In the genomic region with DNA sequence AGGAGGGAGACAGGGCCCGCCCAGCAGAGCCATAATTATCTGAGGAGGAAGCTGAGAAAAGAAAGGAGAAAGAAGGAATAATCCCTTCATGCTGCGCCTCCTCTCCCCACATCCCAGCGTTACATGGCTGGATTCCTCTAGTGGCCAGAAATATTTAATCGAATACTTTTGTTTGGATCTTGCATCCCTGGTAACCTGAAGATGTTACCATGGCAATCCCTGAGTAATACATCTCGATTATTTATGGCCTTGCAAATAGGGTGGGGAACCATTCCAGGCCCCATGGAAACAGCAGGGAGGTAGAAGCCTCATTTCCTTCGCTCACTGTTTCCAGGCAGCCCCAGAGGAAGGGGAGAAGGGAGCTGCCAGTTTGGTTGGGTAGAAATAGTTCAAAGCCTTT, we compare ENCODE assay signal across 2 cellular contexts.
TF ChIP-seq lines count a peak whose summit lies in the region.

No MANE protein-coding gene starts in this region.

TF ChIP-seq in GM23338, 12 proteins besides CTCF, POLR2A, EP300 and RAD21 (continued from another document and continues in another):
- TF ChIP-seq, protein P1, sequence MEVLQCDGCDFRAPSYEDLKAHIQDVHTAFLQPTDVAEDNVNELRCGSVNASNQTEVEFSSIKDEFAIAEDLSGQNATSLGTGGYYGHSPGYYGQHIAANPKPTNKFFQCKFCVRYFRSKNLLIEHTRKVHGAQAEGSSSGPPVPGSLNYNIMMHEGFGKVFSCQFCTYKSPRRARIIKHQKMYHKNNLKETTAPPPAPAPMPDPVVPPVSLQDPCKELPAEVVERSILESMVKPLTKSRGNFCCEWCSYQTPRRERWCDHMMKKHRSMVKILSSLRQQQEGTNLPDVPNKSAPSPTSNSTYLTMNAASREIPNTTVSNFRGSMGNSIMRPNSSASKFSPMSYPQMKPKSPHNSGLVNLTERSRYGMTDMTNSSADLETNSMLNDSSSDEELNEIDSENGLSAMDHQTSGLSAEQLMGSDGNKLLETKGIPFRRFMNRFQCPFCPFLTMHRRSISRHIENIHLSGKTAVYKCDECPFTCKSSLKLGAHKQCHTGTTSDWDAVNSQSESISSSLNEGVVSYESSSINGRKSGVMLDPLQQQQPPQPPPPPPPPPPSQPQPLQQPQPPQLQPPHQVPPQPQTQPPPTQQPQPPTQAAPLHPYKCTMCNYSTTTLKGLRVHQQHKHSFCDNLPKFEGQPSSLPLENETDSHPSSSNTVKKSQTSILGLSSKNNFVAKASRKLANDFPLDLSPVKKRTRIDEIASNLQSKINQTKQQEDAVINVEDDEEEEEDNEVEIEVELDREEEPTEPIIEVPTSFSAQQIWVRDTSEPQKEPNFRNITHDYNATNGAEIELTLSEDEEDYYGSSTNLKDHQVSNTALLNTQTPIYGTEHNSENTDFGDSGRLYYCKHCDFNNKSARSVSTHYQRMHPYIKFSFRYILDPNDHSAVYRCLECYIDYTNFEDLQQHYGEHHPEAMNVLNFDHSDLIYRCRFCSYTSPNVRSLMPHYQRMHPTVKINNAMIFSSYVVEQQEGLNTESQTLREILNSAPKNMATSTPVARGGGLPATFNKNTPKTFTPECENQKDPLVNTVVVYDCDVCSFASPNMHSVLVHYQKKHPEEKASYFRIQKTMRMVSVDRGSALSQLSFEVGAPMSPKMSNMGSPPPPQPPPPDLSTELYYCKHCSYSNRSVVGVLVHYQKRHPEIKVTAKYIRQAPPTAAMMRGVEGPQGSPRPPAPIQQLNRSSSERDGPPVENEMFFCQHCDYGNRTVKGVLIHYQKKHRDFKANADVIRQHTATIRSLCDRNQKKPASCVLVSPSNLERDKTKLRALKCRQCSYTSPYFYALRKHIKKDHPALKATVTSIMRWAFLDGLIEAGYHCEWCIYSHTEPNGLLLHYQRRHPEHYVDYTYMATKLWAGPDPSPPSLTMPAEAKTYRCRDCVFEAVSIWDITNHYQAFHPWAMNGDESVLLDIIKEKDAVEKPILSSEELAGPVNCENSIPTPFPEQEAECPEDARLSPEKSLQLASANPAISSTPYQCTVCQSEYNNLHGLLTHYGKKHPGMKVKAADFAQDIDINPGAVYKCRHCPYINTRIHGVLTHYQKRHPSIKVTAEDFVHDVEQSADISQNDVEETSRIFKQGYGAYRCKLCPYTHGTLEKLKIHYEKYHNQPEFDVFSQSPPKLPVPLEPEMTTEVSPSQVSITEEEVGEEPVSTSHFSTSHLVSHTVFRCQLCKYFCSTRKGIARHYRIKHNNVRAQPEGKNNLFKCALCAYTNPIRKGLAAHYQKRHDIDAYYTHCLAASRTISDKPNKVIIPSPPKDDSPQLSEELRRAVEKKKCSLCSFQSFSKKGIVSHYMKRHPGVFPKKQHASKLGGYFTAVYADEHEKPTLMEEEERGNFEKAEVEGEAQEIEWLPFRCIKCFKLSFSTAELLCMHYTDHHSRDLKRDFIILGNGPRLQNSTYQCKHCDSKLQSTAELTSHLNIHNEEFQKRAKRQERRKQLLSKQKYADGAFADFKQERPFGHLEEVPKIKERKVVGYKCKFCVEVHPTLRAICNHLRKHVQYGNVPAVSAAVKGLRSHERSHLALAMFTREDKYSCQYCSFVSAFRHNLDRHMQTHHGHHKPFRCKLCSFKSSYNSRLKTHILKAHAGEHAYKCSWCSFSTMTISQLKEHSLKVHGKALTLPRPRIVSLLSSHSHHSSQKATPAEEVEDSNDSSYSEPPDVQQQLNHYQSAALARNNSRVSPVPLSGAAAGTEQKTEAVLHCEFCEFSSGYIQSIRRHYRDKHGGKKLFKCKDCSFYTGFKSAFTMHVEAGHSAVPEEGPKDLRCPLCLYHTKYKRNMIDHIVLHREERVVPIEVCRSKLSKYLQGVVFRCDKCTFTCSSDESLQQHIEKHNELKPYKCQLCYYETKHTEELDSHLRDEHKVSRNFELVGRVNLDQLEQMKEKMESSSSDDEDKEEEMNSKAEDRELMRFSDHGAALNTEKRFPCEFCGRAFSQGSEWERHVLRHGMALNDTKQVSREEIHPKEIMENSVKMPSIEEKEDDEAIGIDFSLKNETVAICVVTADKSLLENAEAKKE (CRISPR knock-in tag; IDR thresholded peaks at IDR 0.05) = no peak
- TF ChIP-seq JUNB (IDR thresholded peaks at IDR 0.05; ENCODE audit: unreplicated experiment) (no peak), ZNF331 (CRISPR knock-in tag; IDR thresholded peaks at IDR 0.05; ENCODE audit: low read depth) (no peak), POLR2AphosphoS5 (IDR thresholded peaks at IDR 0.05; ENCODE audit: low read depth) (no peak), EZH2 (IDR thresholded peaks at IDR 0.05; ENCODE audit: low read depth, unreplicated experiment) (no peak), EZH2phosphoT487 (IDR thresholded peaks at IDR 0.05; ENCODE audit: unreplicated experiment) (no peak), ZNF114 (CRISPR knock-in tag; IDR thresholded peaks at IDR 0.05) (no peak), CREB1 (CRISPR knock-in tag; IDR thresholded peaks at IDR 0.05; ENCODE audit: low read depth) (no peak)
- TF ChIP-seq, protein P2, sequence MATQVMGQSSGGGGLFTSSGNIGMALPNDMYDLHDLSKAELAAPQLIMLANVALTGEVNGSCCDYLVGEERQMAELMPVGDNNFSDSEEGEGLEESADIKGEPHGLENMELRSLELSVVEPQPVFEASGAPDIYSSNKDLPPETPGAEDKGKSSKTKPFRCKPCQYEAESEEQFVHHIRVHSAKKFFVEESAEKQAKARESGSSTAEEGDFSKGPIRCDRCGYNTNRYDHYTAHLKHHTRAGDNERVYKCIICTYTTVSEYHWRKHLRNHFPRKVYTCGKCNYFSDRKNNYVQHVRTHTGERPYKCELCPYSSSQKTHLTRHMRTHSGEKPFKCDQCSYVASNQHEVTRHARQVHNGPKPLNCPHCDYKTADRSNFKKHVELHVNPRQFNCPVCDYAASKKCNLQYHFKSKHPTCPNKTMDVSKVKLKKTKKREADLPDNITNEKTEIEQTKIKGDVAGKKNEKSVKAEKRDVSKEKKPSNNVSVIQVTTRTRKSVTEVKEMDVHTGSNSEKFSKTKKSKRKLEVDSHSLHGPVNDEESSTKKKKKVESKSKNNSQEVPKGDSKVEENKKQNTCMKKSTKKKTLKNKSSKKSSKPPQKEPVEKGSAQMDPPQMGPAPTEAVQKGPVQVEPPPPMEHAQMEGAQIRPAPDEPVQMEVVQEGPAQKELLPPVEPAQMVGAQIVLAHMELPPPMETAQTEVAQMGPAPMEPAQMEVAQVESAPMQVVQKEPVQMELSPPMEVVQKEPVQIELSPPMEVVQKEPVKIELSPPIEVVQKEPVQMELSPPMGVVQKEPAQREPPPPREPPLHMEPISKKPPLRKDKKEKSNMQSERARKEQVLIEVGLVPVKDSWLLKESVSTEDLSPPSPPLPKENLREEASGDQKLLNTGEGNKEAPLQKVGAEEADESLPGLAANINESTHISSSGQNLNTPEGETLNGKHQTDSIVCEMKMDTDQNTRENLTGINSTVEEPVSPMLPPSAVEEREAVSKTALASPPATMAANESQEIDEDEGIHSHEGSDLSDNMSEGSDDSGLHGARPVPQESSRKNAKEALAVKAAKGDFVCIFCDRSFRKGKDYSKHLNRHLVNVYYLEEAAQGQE (IDR thresholded peaks at IDR 0.05; ENCODE audit: unreplicated experiment) = no peak
- TF ChIP-seq, protein P3, sequence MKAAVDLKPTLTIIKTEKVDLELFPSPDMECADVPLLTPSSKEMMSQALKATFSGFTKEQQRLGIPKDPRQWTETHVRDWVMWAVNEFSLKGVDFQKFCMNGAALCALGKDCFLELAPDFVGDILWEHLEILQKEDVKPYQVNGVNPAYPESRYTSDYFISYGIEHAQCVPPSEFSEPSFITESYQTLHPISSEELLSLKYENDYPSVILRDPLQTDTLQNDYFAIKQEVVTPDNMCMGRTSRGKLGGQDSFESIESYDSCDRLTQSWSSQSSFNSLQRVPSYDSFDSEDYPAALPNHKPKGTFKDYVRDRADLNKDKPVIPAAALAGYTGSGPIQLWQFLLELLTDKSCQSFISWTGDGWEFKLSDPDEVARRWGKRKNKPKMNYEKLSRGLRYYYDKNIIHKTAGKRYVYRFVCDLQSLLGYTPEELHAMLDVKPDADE (IDR thresholded peaks at IDR 0.05) = no peak

TF ChIP-seq in neural cell, 6 proteins besides CTCF, POLR2A, EP300 and RAD21 (continued from another document):
- TF ChIP-seq, protein P2 (IDR thresholded peaks at IDR 0.05; ENCODE audit: borderline replicate concordance) = peak; percentile 95
- TF ChIP-seq SMC3 (conservative IDR thresholded peaks at IDR 0.05; ENCODE audit: poor library complexity) (peak; percentile 70), POLR2AphosphoS5 (IDR thresholded peaks at IDR 0.05) (no peak), TAF1 (IDR thresholded peaks at IDR 0.05; ENCODE audit: low read depth) (no peak)
